In the genomic region with DNA sequence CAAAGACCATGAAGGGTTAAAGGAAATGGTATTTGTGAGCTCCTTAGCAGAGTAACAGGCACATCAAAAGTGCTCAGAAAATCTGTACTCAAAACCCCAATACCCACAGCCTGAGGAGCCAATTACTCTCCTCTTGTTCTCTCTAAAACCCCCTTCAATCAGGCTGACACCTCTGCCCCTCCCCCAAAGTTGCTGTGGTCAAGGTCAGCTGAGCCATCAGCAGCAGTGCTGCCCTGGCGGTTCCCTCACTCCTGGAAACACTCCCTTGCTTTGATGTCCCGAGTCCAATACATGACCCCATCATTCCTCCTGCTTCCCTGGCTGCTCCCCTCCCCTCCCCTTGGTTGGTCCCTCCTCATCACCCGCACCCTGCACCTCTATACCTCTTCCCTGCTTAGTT, we compare ENCODE assay signal across 28 cellular contexts. TPM values are rescaled to one million over a fixed set of nuclear protein-coding genes. Genes with fewer than 3 reads are reported as not detected.
DNase-seq lines count a peak whose midpoint lies in the region; ATAC-seq, FAIRE-seq and TF ChIP-seq lines count a peak whose summit lies in the region.
"Had no signal": no experiment of that assay in that cellular context is flagged by ENCODE, and none has a peak within 500 bp of the region (broad histone marks: within the 10 kb centered on the region; RNA-seq: fewer than 3 reads in every experiment).

No MANE protein-coding gene starts in this region.

- H3K23me2 ChIP-seq in H1 (ENCODE audit: low read depth, low read length), result no peaks in the 10 kb centered on the region

- H2AK5ac ChIP-seq in H1 (ENCODE audit: low read depth, low read length), result peak overlapping the region; percentile 85; the same call in 1 of the 2 replicates

- no peak overlapping the region for H3K14ac ChIP-seq in H1 (ENCODE audit: insufficient read length)

- no peaks in the 10 kb centered on the region for H3K36me3 Mint-ChIP-seq in nephron progenitor cell (ENCODE audit: low read depth)
- H3K36me3 Mint-ChIP-seq: CD4-positive, CD25-positive, alpha-beta regulatory T cell had no signal

- peak overlapping the region; percentile 35 for H3K4me3 Mint-ChIP-seq in nephron progenitor cell
- H3K4me3 Mint-ChIP-seq: CD4-positive, CD25-positive, alpha-beta regulatory T cell; T-helper 17 cell had no signal

- H2BK12ac ChIP-seq in H1 (ENCODE audit: low read depth, low read length), result peak overlapping the region; percentile 64; the same call in 1 of the 2 replicates

- H3K36me3 ChIP-seq in H1 (ENCODE audit: control insufficient read depth in 2 of 4, insufficient read depth in 4 of 4, low read length in 3 of 4) (no peaks in the 10 kb centered on the region), testis (ENCODE audit: low read depth, missing control alignments) (no peaks in the 10 kb centered on the region), WERI-Rb-1 (no peaks in the 10 kb centered on the region)
- H3K36me3 ChIP-seq: BLaER1 had no signal

- no peak for TF ChIP-seq POLR2A in H1 (IDR thresholded peaks at IDR 0.05; ENCODE audit: control extremely low read depth in 1 of 2, low read depth in 2 of 2, low read length in 2 of 2)
- no peak for TF ChIP-seq POLR2A in testis (IDR thresholded peaks at IDR 0.05)

- no peak for TF ChIP-seq EP300 in H1 (IDR thresholded peaks at IDR 0.05; ENCODE audit: borderline replicate concordance in 1 of 2, low read depth in 2 of 2, low read length in 2 of 2)

- no peaks in the 10 kb centered on the region for H3K79me1 ChIP-seq in H1 (ENCODE audit: low read depth, low read length)

- H4K91ac ChIP-seq in H1 (replicated peaks; ENCODE audit: insufficient read length, low read length), result peak overlapping the region; percentile 59

- no peak for FAIRE-seq in H1 (lab: Jason Lieb, UNC)
- FAIRE-seq: A204.1, D721Med, G401.6, GM12878, RCC 7860 had no signal

- H2BK5ac ChIP-seq in H1 (ENCODE audit: low read depth, low read length), result peak overlapping the region; percentile 80; the same call in 1 of the 2 replicates

- no peak for ATAC-seq in HG03457 (IDR thresholded peaks at IDR 0.05; ENCODE audit: unreplicated experiment)
- ATAC-seq: GM12878, HCT116, T-helper 17 cell had no signal

- no peaks in the 10 kb centered on the region for H3K27me3 ChIP-seq in H1 (replicated peaks in 1 of 4; ENCODE audit: control insufficient read depth in 3 of 4, extremely low read depth in 1 of 4, insufficient read depth in 3 of 4, low read length in 3 of 4)
- no peaks in the 10 kb centered on the region for H3K27me3 ChIP-seq in testis
- H3K27me3 ChIP-seq in WERI-Rb-1 (ENCODE audit: insufficient read depth, low read depth, severe bottlenecking), result no peaks in the 10 kb centered on the region
- H3K27me3 ChIP-seq: BLaER1 had no signal

- peak overlapping the region in 1 of 2 experiments; percentile 40; a peak in 1 of 4 replicates for H3K4me2 ChIP-seq in H1 (ENCODE audit: insufficient read depth in 1 of 2, low read depth in 2 of 2, low read length in 2 of 2)
- H3K4me2 ChIP-seq: BLaER1, SK-N-SH had no signal

- CTCF ChIA-PET in H1 (lab: Charles Lee; ENCODE audit: partially characterized antibody), result interaction anchor here (0.9 to 8.9 kb wide), 11 partner anchors 11 to 415 kb away, joined by 3 to 81 read pairs (median 5); no protein-coding TSS in a partner anchor

- POLR2A ChIA-PET in H1 (lab: Charles Lee; ENCODE audit: partially characterized antibody), result interaction anchor here (1.5 to 5.6 kb wide), 4 partner anchors 11 to 58 kb away, joined by 3 to 34 read pairs (median 18); a partner anchor contains a TSS

- WGBS in H1 (ENCODE audit: extremely low coverage in 1 of 2, insufficient coverage in 1 of 2, insufficient read length in 1 of 2, insufficient replicate concordance in 2 of 2, low coverage in 1 of 2, low lambda C conversion rate in 2 of 2, missing lambda C conversion rate in 1 of 2), 2 experiments, result 77% methylated on average over 3 of the region's 3 CpGs; no CpG with 5 or more reads in 1 of the 2 experiments
- WGBS in testis, 2 donors, result 10% methylated on average over 3 of the region's 3 CpGs

- peak overlapping the region; percentile 23 for H4K5ac ChIP-seq in H1 (ENCODE audit: insufficient read length, low read depth, low read length)

- DNase-seq in NCI-H748 (lab: John Stamatoyannopoulos, UW; ENCODE audit: unreplicated experiment) (peak; percentile 66), NCI-H748 treated with DMSO at 0.1 percent for 48 hours (lab: John Stamatoyannopoulos, UW) (no peak), NCI-H146 (lab: John Stamatoyannopoulos, UW) (peak; percentile 18), H1 (ENCODE audit: low read depth in 1 of 2, low spot score in 2 of 2) (no peak), nephron progenitor cell (peak; percentile 27), testis (no peak), WERI-Rb-1 (no peak)
- DNase-seq: CD4-positive, CD25-positive, alpha-beta regulatory T cell; GOT3; Karpas-422; NCI-H1092; NCI-H1694 treated with DMSO at 0.1 percent for 48 hours; NCI-H2081; NCI-H2227 treated with DMSO at 0.1 percent for 48 hours; NCI-H524; SIG-M5; SK-N-SH; SW 1271; T-helper 17 cell had no signal

- H3K9me3 Mint-ChIP-seq in nephron progenitor cell, result no peaks in the 10 kb centered on the region

- no peaks in the 10 kb centered on the region for H4K20me1 ChIP-seq in H1 (replicated peaks in 1 of 2; ENCODE audit: control insufficient read depth in 1 of 2, insufficient read depth in 2 of 2, low read length in 2 of 2)
- H4K20me1 ChIP-seq: BLaER1 had no signal

- peak overlapping the region; percentile 57; the same call in 1 of the 2 replicates for H3K18ac ChIP-seq in H1 (ENCODE audit: extremely low read depth, low read length)

- H3K9me3 ChIP-seq in H1 (ENCODE audit: insufficient read depth in 2 of 2, low read depth in 1 of 2, low read length in 1 of 2) (no peaks in the 10 kb centered on the region; a peak in 1 of 4 replicates), testis (no peaks in the 10 kb centered on the region), WERI-Rb-1 (ENCODE audit: severe bottlenecking) (no peaks in the 10 kb centered on the region)
- H3K9me3 ChIP-seq: BLaER1, SK-N-SH had no signal

- H3K4ac ChIP-seq in H1 (replicated peaks; ENCODE audit: insufficient read length, low read depth, low read length), result peak overlapping the region; percentile 42

- H3K4me3 ChIP-seq in H1 (ENCODE audit: extremely low read depth in 1 of 4, insufficient read depth in 2 of 4, low read depth in 3 of 4, low read length in 4 of 4) (no peak overlapping the region), testis (no peak overlapping the region), WERI-Rb-1 (ENCODE audit: low read depth, low read length) (no peak overlapping the region)
- H3K4me3 ChIP-seq: BLaER1, GM12878 had no signal

- peak overlapping the region; percentile 38 for H2BK120ac ChIP-seq in H1 (replicated peaks; ENCODE audit: low read depth, low read length)

- H2BK15ac ChIP-seq in H1 (ENCODE audit: low read length), result no peak overlapping the region

- intact Hi-C loops in testis (cut with DNase I; ENCODE audit: low total_unique reads), result loop anchor here (10.0 kb wide), 1 partner anchor 417 kb away; no protein-coding TSS in a partner anchor

- H3K23ac ChIP-seq in H1 (ENCODE audit: insufficient read length), result no peak overlapping the region

- no peak for TF ChIP-seq CTCF in H1 (IDR thresholded peaks at IDR 0.05; ENCODE audit: control extremely low read depth in 1 of 3, insufficient read depth in 1 of 3, low read depth in 1 of 3, low read length in 3 of 3)
- TF ChIP-seq CTCF in nephron progenitor cell (IDR thresholded peaks at IDR 0.05), result no peak
- no peak for TF ChIP-seq CTCF in testis (IDR thresholded peaks at IDR 0.05)
- TF ChIP-seq CTCF in WERI-Rb-1 (IDR thresholded peaks at IDR 0.05; ENCODE audit: low read depth, low read length), result no peak

- H4K8ac ChIP-seq in H1 (ENCODE audit: extremely low read depth, insufficient read depth, low read length), result no peak overlapping the region

- H3K27me3 Mint-ChIP-seq in nephron progenitor cell (ENCODE audit: low read depth, poor library complexity), result peaks cover 12% of the 10 kb centered on the region
- H3K27me3 Mint-ChIP-seq: CD4-positive, CD25-positive, alpha-beta regulatory T cell had no signal

- no peak overlapping the region for H3K56ac ChIP-seq in H1 (replicated peaks; ENCODE audit: insufficient read length, low read depth, low read length)

- TF ChIP-seq RAD21 in H1 (IDR thresholded peaks at IDR 0.05 in 1 of 2, conservative IDR thresholded peaks at IDR 0.05 in 1 of 2; ENCODE audit: low read depth in 2 of 2, low read length in 2 of 2), result no peak

- H3K4me1 ChIP-seq in H1 (replicated peaks in 1 of 4; ENCODE audit: control insufficient read depth in 3 of 4, insufficient read depth in 4 of 4, low read length in 3 of 4), result peaks cover 15 to 28% (median 25%) of the 10 kb centered on the region in 4 experiments
- no peaks in the 10 kb centered on the region for H3K4me1 ChIP-seq in testis
- H3K4me1 ChIP-seq: BLaER1 had no signal

- H3K27ac ChIP-seq in H1 (ENCODE audit: low read depth, low read length) (no peak overlapping the region), testis (no peak overlapping the region), WERI-Rb-1 (no peak overlapping the region)
- H3K27ac ChIP-seq: BLaER1 had no signal

- H3K27ac Mint-ChIP-seq in nephron progenitor cell, result no peak overlapping the region
- H3K27ac Mint-ChIP-seq: CD4-positive, CD25-positive, alpha-beta regulatory T cell; T-helper 17 cell had no signal

- no peak overlapping the region for H3K9ac ChIP-seq in H1 (replicated peaks in 1 of 4; ENCODE audit: extremely low read depth in 1 of 4, low read depth in 3 of 4, low read length in 3 of 4)
- H3K9ac ChIP-seq: BLaER1, SK-N-SH had no signal

- H3K4me1 Mint-ChIP-seq in nephron progenitor cell, result peaks cover 7% of the 10 kb centered on the region
- H3K4me1 Mint-ChIP-seq: CD4-positive, CD25-positive, alpha-beta regulatory T cell had no signal

- no peaks in the 10 kb centered on the region for H3K79me2 ChIP-seq in H1 (ENCODE audit: control insufficient read depth in 1 of 2, insufficient read depth in 2 of 2, low read length in 2 of 2)

- H2BK20ac ChIP-seq in H1 (ENCODE audit: low read length), result peak overlapping the region; percentile 86; the same call in 1 of the 2 replicates

- no peak overlapping the region for H2AFZ ChIP-seq in H1 (ENCODE audit: low read length)

RNA-seq across cellular contexts. Expression of a gene that starts 57.2 kb away (rescaled TPM):
- total RNA-seq in H1 (2021; fragmentation: NEBNext Ultra II Directional; extraction: Animal tissue kit (Norgen Biotek cat#: 25700)), result 32.0 and 32.5 TPM in 2 replicates
- 11.7 and 16.6 TPM in 2 replicates for polyA plus RNA-seq in H1 (2011; rRNA removed)
- polyA plus RNA-seq in H1 (2011; cell fraction: cytosol; rRNA removed), result 13.6 TPM
- polyA plus RNA-seq in H1 (2011; cell fraction: nucleus; rRNA removed), result 22.3 TPM
- polyA plus RNA-seq in H1 (2012, experiment 1 of 2), result 16.5 to 22.5 TPM (median 19.6 TPM) in 4 replicates
- polyA plus RNA-seq in H1 (2012, experiment 2 of 2), result 10.7 TPM
- 24.9 TPM for polyA plus RNA-seq in H1 (2013, experiment 1 of 2)
- polyA plus RNA-seq in H1 (2013, experiment 2 of 2), result 23.5 TPM
- 25.6 and 30.3 TPM in 2 replicates for polyA minus RNA-seq in H1 (2011; rRNA and poly(A)+ RNA removed)
- polyA minus RNA-seq in H1 (2011; cell fraction: cytosol; rRNA and poly(A)+ RNA removed), result 14.3 TPM
- polyA minus RNA-seq in H1 (2011; cell fraction: nucleus; rRNA and poly(A)+ RNA removed), result 31.5 TPM
- 1 to 10 TPM; 1.4 to 2.5 TPM for total RNA-seq in testis
- 8.4 TPM for polyA plus RNA-seq in testis (ENCODE audit: insufficient read depth, low read depth, low replicate concordance)
- total RNA-seq: HT-29 had no signal

Comparison
In these comparisons a context has a peak if more than half of its experiments do, and no peak if none do; other contexts are left out.
1. DNase-seq: peak in NCI-H748 (single experiment), NCI-H146 (single experiment) and nephron progenitor cell (single experiment); none in NCI-H748 treated with DMSO at 0.1 percent for 48 hours (single experiment), H1 (0 of 2), testis (single experiment) and WERI-Rb-1 (single experiment).